In the genomic region with DNA sequence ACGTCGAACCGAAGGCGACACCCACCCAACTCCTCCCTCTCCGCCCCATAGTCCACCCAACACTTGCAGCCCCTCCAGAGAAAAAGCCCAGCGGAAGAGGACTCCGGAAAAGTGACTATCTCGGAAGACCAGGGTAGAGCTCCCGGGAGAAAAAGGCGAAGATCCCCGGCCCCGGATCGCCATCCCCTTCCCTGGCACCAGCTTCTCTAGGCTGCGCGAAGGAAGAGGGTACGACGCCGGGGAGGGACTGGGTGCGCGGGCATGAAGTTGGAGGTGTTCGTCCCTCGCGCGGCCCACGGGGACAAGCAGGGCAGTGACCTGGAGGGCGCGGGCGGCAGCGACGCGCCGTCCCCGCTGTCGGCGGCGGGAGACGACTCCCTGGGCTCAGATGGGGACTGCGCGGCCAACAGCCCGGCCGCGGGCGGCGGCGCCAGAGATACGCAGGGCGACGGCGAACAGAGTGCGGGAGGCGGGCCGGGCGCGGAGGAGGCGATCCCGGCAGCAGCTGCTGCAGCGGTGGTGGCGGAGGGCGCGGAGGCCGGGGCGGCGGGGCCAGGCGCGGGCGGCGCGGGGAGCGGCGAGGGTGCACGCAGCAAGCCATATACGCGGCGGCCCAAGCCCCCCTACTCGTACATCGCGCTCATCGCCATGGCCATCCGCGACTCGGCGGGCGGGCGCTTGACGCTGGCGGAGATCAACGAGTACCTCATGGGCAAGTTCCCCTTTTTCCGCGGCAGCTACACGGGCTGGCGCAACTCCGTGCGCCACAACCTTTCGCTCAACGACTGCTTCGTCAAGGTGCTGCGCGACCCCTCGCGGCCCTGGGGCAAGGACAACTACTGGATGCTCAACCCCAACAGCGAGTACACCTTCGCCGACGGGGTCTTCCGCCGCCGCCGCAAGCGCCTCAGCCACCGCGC, we compare ENCODE assay signal across 10 cellular contexts. TPM values are rescaled to one million over a fixed set of nuclear protein-coding genes. Genes with fewer than 3 reads are reported as not detected.
DNase-seq lines count a peak whose midpoint lies in the region; ATAC-seq lines count a peak whose summit lies in the region.
"Had no signal": no experiment of that assay in that cellular context is flagged by ENCODE, and none has a peak within 500 bp of the region (broad histone marks: within the 10 kb centered on the region; RNA-seq: fewer than 3 reads in every experiment).

No MANE protein-coding gene starts in this region.

- CTCF ChIA-PET in naive thymus-derived CD4-positive, alpha-beta T cell (lab: Charles Lee), result no interaction called here

- peaks cover 4 to 7% of the 10 kb centered on the region in 2 donors for H3K27me3 ChIP-seq in duodenal mucosa (ENCODE audit: control insufficient read depth in 1 of 2, insufficient read depth in 2 of 2, low read length in 2 of 2)
- H3K27me3 ChIP-seq in naive thymus-derived CD4-positive, alpha-beta T cell (ENCODE audit: control insufficient read depth in 2 of 2, insufficient read depth in 2 of 2, low read length in 2 of 2), result peaks cover 7 to 8% of the 10 kb centered on the region in 2 donors

- H3K27ac Mint-ChIP-seq in naive thymus-derived CD4-positive, alpha-beta T cell, result peak overlapping the region in 1 of 9 donors; percentile 78
- H3K27ac Mint-ChIP-seq: IgD-negative memory B cell had no signal

- peak overlapping the region; percentile 74 to 80 for H3K9ac ChIP-seq in duodenal mucosa (ENCODE audit: low read depth in 1 of 2, low read length in 2 of 2)

- H3K27ac ChIP-seq in duodenal mucosa (ENCODE audit: low read depth, low read length), result peak overlapping the region; percentile 70
- no peak overlapping the region for H3K27ac ChIP-seq in naive thymus-derived CD4-positive, alpha-beta T cell (ENCODE audit: low read depth, low read length)
- H3K27ac ChIP-seq: neutrophil had no signal

- H3K36me3 Mint-ChIP-seq in naive thymus-derived CD4-positive, alpha-beta T cell, result peaks cover 0 to 5% (median 0%) of the 10 kb centered on the region in 5 donors
- H3K36me3 Mint-ChIP-seq: IgD-negative memory B cell had no signal

- H3K9me3 ChIP-seq in duodenal mucosa (ENCODE audit: control insufficient read depth in 1 of 2, low read length in 2 of 2), result no peaks in the 10 kb centered on the region
- no peaks in the 10 kb centered on the region for H3K9me3 ChIP-seq in naive thymus-derived CD4-positive, alpha-beta T cell (ENCODE audit: control insufficient read depth in 2 of 3, low read length in 3 of 3)
- H3K9me3 ChIP-seq: neutrophil had no signal

- peak; percentile 34 for ATAC-seq in naive thymus-derived CD4-positive, alpha-beta T cell
- ATAC-seq in GM18873 (IDR thresholded peaks at IDR 0.05; ENCODE audit: low FRiP score, unreplicated experiment) (no peak), HG03139 (IDR thresholded peaks at IDR 0.05; ENCODE audit: unreplicated experiment) (no peak)

- peaks cover 21 to 40% (median 32%) of the 10 kb centered on the region in 7 donors for H3K4me1 Mint-ChIP-seq in naive thymus-derived CD4-positive, alpha-beta T cell

- H3K4me3 Mint-ChIP-seq in naive thymus-derived CD4-positive, alpha-beta T cell, result peak overlapping the region in 8 of 10 donors; percentile 21 to 79 (median 64)

- peaks cover 28 to 32% of the 10 kb centered on the region in 2 donors for H3K4me1 ChIP-seq in duodenal mucosa (ENCODE audit: control insufficient read depth in 1 of 2, insufficient read depth in 2 of 2, low read length in 2 of 2)
- H3K4me1 ChIP-seq in naive thymus-derived CD4-positive, alpha-beta T cell (ENCODE audit: control insufficient read depth in 2 of 2, insufficient read depth in 2 of 2, low read length in 2 of 2), result no peaks in the 10 kb centered on the region

- H3K4me3 ChIP-seq in duodenal mucosa (ENCODE audit: low read depth in 1 of 2, low read length in 2 of 2), result peak overlapping the region; percentile 74
- H3K4me3 ChIP-seq in naive thymus-derived CD4-positive, alpha-beta T cell (ENCODE audit: low read length), result no peak overlapping the region

- DNase-seq in DMS114 treated with DMSO at 0.1 percent for 48 hours (lab: John Stamatoyannopoulos, UW; ENCODE audit: unreplicated experiment) (peak; percentile 22), NCI-H1105 (lab: John Stamatoyannopoulos, UW) (peak; percentile 12), AML-193 (lab: John Stamatoyannopoulos, UW) (no peak), NCI-H2227 (lab: John Stamatoyannopoulos, UW; ENCODE audit: unreplicated experiment) (no peak)
- peak in 1 of 9 donors; percentile 24 for DNase-seq in naive thymus-derived CD4-positive, alpha-beta T cell

- intact Hi-C loops in naive thymus-derived CD4-positive, alpha-beta T cell (cut with micrococcal nuclease), result loop anchor here in 1 of 2 donors (5.0 kb wide), 2 partner anchors 300 to 515 kb away; no protein-coding TSS in a partner anchor

- H3K27me3 Mint-ChIP-seq in naive thymus-derived CD4-positive, alpha-beta T cell, result peaks cover 61 to 71% (median 66%) of the 10 kb centered on the region in 5 donors

- no peaks in the 10 kb centered on the region for H3K36me3 ChIP-seq in duodenal mucosa (ENCODE audit: control insufficient read depth in 1 of 2, insufficient read depth in 2 of 2, low read length in 2 of 2)
- H3K36me3 ChIP-seq in naive thymus-derived CD4-positive, alpha-beta T cell (ENCODE audit: control insufficient read depth in 2 of 3, insufficient read depth in 3 of 3, low read length in 3 of 3), result no peaks in the 10 kb centered on the region
- H3K36me3 ChIP-seq: neutrophil had no signal

- peaks cover 0 to 4% (median 0%) of the 10 kb centered on the region in 11 donors for H3K9me3 Mint-ChIP-seq in naive thymus-derived CD4-positive, alpha-beta T cell

- POLR2A ChIA-PET in naive thymus-derived CD4-positive, alpha-beta T cell (lab: Charles Lee), result no interaction called here

RNA-seq across cellular contexts. Expression of a gene that starts 0.8 kb away (rescaled TPM):
- not detected for total RNA-seq in naive thymus-derived CD4-positive, alpha-beta T cell
- not detected for polyA plus RNA-seq in naive thymus-derived CD4-positive, alpha-beta T cell
- polyA plus RNA-seq: IgD-negative memory B cell had no signal

Comparison
In these comparisons a context has a peak if more than half of its experiments do, and no peak if none do; other contexts are left out.
1. DNase-seq: peak in DMS114 treated with DMSO at 0.1 percent for 48 hours (single experiment) and NCI-H1105 (single experiment); none in AML-193 (0 of 2) and NCI-H2227 (single experiment).